Comparison of ENCODE assay signal across 1 cellular context in the genomic region with DNA sequence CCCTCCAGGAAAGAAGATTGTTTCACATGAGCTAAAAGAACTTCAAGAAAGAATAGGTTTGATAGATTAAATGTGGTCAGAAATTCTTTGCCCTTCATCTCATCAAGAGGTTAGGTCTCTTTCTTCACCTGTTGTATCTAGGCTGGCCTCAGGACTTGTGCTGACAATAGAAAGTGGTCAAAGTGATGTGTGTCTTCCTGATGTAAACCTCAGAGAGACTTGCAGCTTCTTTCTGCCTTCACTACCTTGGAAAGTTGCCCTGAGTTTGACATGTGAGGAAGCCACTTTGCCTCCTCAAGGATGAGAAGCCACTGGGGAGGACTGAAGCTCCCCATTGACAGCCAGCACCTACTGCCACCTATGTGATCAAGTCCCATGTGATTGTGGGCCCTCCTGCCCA.
TF ChIP-seq lines count a peak whose summit lies in the region.

No MANE protein-coding gene starts in this region.

TF ChIP-seq in IMR-90, 13 proteins besides CTCF, POLR2A, EP300 and RAD21 (continued from another document):
- TF ChIP-seq, protein P1, sequence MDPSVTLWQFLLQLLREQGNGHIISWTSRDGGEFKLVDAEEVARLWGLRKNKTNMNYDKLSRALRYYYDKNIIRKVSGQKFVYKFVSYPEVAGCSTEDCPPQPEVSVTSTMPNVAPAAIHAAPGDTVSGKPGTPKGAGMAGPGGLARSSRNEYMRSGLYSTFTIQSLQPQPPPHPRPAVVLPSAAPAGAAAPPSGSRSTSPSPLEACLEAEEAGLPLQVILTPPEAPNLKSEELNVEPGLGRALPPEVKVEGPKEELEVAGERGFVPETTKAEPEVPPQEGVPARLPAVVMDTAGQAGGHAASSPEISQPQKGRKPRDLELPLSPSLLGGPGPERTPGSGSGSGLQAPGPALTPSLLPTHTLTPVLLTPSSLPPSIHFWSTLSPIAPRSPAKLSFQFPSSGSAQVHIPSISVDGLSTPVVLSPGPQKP (IDR thresholded peaks at IDR 0.05; ENCODE audit: borderline replicate concordance, low read depth, low read length): no peak
- TF ChIP-seq MXI1 (IDR thresholded peaks at IDR 0.05; ENCODE audit: borderline replicate concordance, low read depth, low read length) (no peak), SMC3 (IDR thresholded peaks at IDR 0.05; ENCODE audit: low read depth, low read length) (no peak), RFX5 (IDR thresholded peaks at IDR 0.05; ENCODE audit: low read depth, low read length) (no peak), RCOR1 (IDR thresholded peaks at IDR 0.05; ENCODE audit: insufficient replicate concordance, low read length) (no peak)
- TF ChIP-seq, protein P2, sequence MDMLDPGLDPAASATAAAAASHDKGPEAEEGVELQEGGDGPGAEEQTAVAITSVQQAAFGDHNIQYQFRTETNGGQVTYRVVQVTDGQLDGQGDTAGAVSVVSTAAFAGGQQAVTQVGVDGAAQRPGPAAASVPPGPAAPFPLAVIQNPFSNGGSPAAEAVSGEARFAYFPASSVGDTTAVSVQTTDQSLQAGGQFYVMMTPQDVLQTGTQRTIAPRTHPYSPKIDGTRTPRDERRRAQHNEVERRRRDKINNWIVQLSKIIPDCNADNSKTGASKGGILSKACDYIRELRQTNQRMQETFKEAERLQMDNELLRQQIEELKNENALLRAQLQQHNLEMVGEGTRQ (IDR thresholded peaks at IDR 0.05; ENCODE audit: low read depth, low read length): no peak
TF ChIP-seq in IMR-90: peak in this region for 0.
